ENCODE assay signal across 20 cellular contexts in genomic region chr12:15423629-15424028, GRCh38.
DNase-seq lines count a peak whose midpoint lies in the region; ATAC-seq, FAIRE-seq and TF ChIP-seq lines count a peak whose summit lies in the region.
"Had no signal": no experiment of that assay in that cellular context is flagged by ENCODE, and none has a peak within 500 bp of the region (broad histone marks: within the 10 kb centered on the region; RNA-seq: fewer than 3 reads in every experiment).

No MANE protein-coding gene starts in this region.

- no peak overlapping the region for H4K12ac ChIP-seq in trophoblast cell (ENCODE audit: low read depth, low read length)

- no peaks in the 10 kb centered on the region for H3K79me2 ChIP-seq in GM23338 (replicated peaks; ENCODE audit: insufficient read depth)
- H3K79me2 ChIP-seq in H1 (ENCODE audit: control insufficient read depth in 1 of 2, insufficient read depth in 2 of 2, low read length in 2 of 2) = no peaks in the 10 kb centered on the region
- no peaks in the 10 kb centered on the region for H3K79me2 ChIP-seq in trophoblast cell (ENCODE audit: control insufficient read depth, insufficient read depth, low read length, poor library complexity)

- no peak for TF ChIP-seq CTCF in GM23338 (conservative IDR thresholded peaks at IDR 0.05; ENCODE audit: low read depth in 2 of 2)
- TF ChIP-seq CTCF in H1 (IDR thresholded peaks at IDR 0.05; ENCODE audit: control extremely low read depth in 1 of 3, insufficient read depth in 1 of 3, low read depth in 1 of 3, low read length in 3 of 3) = no peak
- TF ChIP-seq CTCF in mucosa of descending colon (IDR thresholded peaks at IDR 0.05) = no peak

- H3K4me3 ChIP-seq in GM23338 = no peak overlapping the region
- H3K4me3 ChIP-seq in H1 (ENCODE audit: extremely low read depth in 1 of 4, insufficient read depth in 2 of 4, low read depth in 3 of 4, low read length in 4 of 4) = no peak overlapping the region
- no peak overlapping the region for H3K4me3 ChIP-seq in trophoblast cell (ENCODE audit: low read depth, low read length)
- no peak overlapping the region for H3K4me3 ChIP-seq in mucosa of descending colon
- H3K4me3 ChIP-seq: HAP-1, heart right ventricle, right lobe of liver, thyroid gland had no signal

- H3K18ac ChIP-seq in H1 (ENCODE audit: extremely low read depth, low read length) (no peak overlapping the region), trophoblast cell (ENCODE audit: low read length) (no peak overlapping the region)

- H3K9me2 ChIP-seq in GM23338 (ENCODE audit: insufficient read depth) = no peaks in the 10 kb centered on the region

- no peaks in the 10 kb centered on the region for H3K27me3 Mint-ChIP-seq in GM23338 (ENCODE audit: insufficient read depth, low read depth, poor library complexity)
- H3K27me3 Mint-ChIP-seq in stimulated activated memory B cell treated with anti-CD40 and anti-IgM and Interleukin-4, amounts not matched to agents 10 μg/mL and 1 μg/mL and 100 μg/mL, for 72 hours = peaks cover 13% of the 10 kb centered on the region

- H2BK5ac ChIP-seq in H1 (ENCODE audit: low read depth, low read length) (no peak overlapping the region), trophoblast cell (ENCODE audit: low read depth, low read length, poor library complexity) (no peak overlapping the region)

- H3K27ac Mint-ChIP-seq in GM23338 = peak overlapping the region; percentile 42
- no peak overlapping the region for H3K27ac Mint-ChIP-seq in stimulated activated memory B cell treated with anti-CD40 and anti-IgM and Interleukin-4, amounts not matched to agents 10 μg/mL and 1 μg/mL and 100 μg/mL, for 72 hours
- H3K27ac Mint-ChIP-seq: activated CD4-positive, alpha-beta memory T cell treated with anti-CD3 and anti-CD28 coated beads for 36 hours; activated naive CD8-positive, alpha-beta T cell treated with anti-CD3 and anti-CD28 coated beads, Interleukin-2, amount 50 U/mL, for 24 hours had no signal

- H3K9me3 Mint-ChIP-seq in GM23338 = no peaks in the 10 kb centered on the region
- no peaks in the 10 kb centered on the region for H3K9me3 Mint-ChIP-seq in stimulated activated memory B cell treated with anti-CD40 and anti-IgM and Interleukin-4, amounts not matched to agents 10 μg/mL and 1 μg/mL and 100 μg/mL, for 72 hours
- H3K9me3 Mint-ChIP-seq: activated CD4-positive, alpha-beta memory T cell treated with anti-CD3 and anti-CD28 coated beads for 36 hours; activated naive CD8-positive, alpha-beta T cell treated with anti-CD3 and anti-CD28 coated beads, Interleukin-2, amount 50 U/mL, for 24 hours had no signal

- H3K4ac ChIP-seq in H1 (replicated peaks; ENCODE audit: insufficient read length, low read depth, low read length) = no peak overlapping the region
- H3K4ac ChIP-seq in trophoblast cell (ENCODE audit: low read depth, low read length) = no peak overlapping the region

- no peak overlapping the region for H4K5ac ChIP-seq in H1 (ENCODE audit: insufficient read length, low read depth, low read length)

- no peak overlapping the region for H3K14ac ChIP-seq in H1 (ENCODE audit: insufficient read length)
- no peak overlapping the region for H3K14ac ChIP-seq in trophoblast cell (ENCODE audit: low read length)

- H3K23me2 ChIP-seq in H1 (ENCODE audit: low read depth, low read length) = no peaks in the 10 kb centered on the region

- H3K27ac ChIP-seq in GM23338 (ENCODE audit: low read depth) = no peak overlapping the region
- H3K27ac ChIP-seq in H1 (ENCODE audit: low read depth, low read length) = no peak overlapping the region
- no peak overlapping the region for H3K27ac ChIP-seq in trophoblast cell (ENCODE audit: low read depth, low read length)
- H3K27ac ChIP-seq: heart right ventricle, right lobe of liver, thyroid gland had no signal

- H2BK20ac ChIP-seq in H1 (ENCODE audit: low read length) = no peak overlapping the region

- TF ChIP-seq EP300 in H1 (IDR thresholded peaks at IDR 0.05; ENCODE audit: borderline replicate concordance in 1 of 2, low read depth in 2 of 2, low read length in 2 of 2) = no peak

- no peak overlapping the region for H2BK120ac ChIP-seq in H1 (replicated peaks; ENCODE audit: low read depth, low read length)
- no peak overlapping the region for H2BK120ac ChIP-seq in trophoblast cell (ENCODE audit: insufficient read depth, low read length, poor library complexity)

- H4K91ac ChIP-seq in H1 (replicated peaks; ENCODE audit: insufficient read length, low read length) = no peak overlapping the region
- no peak overlapping the region for H4K91ac ChIP-seq in trophoblast cell (ENCODE audit: low read depth, low read length)

- no peaks in the 10 kb centered on the region for H3K27me3 ChIP-seq in GM23338 (ENCODE audit: insufficient read depth)
- no peaks in the 10 kb centered on the region for H3K27me3 ChIP-seq in H1 (replicated peaks in 1 of 4; ENCODE audit: control insufficient read depth in 3 of 4, extremely low read depth in 1 of 4, insufficient read depth in 3 of 4, low read length in 3 of 4)
- H3K27me3 ChIP-seq in trophoblast cell (ENCODE audit: insufficient read depth, low read length) = no peaks in the 10 kb centered on the region
- H3K27me3 ChIP-seq: heart right ventricle, right lobe of liver, thyroid gland had no signal

- no peak for TF ChIP-seq POLR2A in H1 (IDR thresholded peaks at IDR 0.05; ENCODE audit: control extremely low read depth in 1 of 2, low read depth in 2 of 2, low read length in 2 of 2)

- no peak for FAIRE-seq in H1 (lab: Jason Lieb, UNC)
- FAIRE-seq: GM12892, TTC549 had no signal

- POLR2A ChIA-PET in H1 (lab: Charles Lee; ENCODE audit: partially characterized antibody) = no interaction called here

- H3F3A ChIP-seq in GM23338 (replicated peaks; ENCODE audit: low read depth) = no peaks in the 10 kb centered on the region

- H2BK15ac ChIP-seq in H1 (ENCODE audit: low read length) = no peak overlapping the region

- CTCF ChIA-PET in H1 (lab: Charles Lee; ENCODE audit: partially characterized antibody) = interaction anchor here (0.6 to 1.6 kb wide), 2 partner anchors 9 to 20 kb away, joined by 3 to 6 read pairs; no protein-coding TSS in a partner anchor

- ATAC-seq in GM23338 = no peak
- no peak for ATAC-seq in stimulated activated memory B cell treated with anti-CD40 and anti-IgM and Interleukin-4, amounts not matched to agents 10 μg/mL and 1 μg/mL and 100 μg/mL, for 72 hours
- no peak for ATAC-seq in mucosa of descending colon
- ATAC-seq: activated naive CD8-positive, alpha-beta T cell treated with anti-CD3 and anti-CD28 coated beads, Interleukin-2, amount 50 U/mL, for 24 hours; heart right ventricle; right lobe of liver had no signal

- no peak overlapping the region for H3K9ac ChIP-seq in H1 (replicated peaks in 1 of 4; ENCODE audit: extremely low read depth in 1 of 4, low read depth in 3 of 4, low read length in 3 of 4)
- no peak overlapping the region for H3K9ac ChIP-seq in trophoblast cell (ENCODE audit: low read length)

- intact Hi-C loops in mucosa of descending colon (cut with DNase I, micrococcal nuclease) = no loop called here

- H3K9me3 ChIP-seq in H1 (ENCODE audit: insufficient read depth in 2 of 2, low read depth in 1 of 2, low read length in 1 of 2) = no peaks in the 10 kb centered on the region
- no peaks in the 10 kb centered on the region for H3K9me3 ChIP-seq in trophoblast cell (ENCODE audit: insufficient read depth, low read depth, low read length)
- no peaks in the 10 kb centered on the region for H3K9me3 ChIP-seq in mucosa of descending colon
- H3K9me3 ChIP-seq: HAP-1, heart right ventricle, right lobe of liver, thyroid gland had no signal

- no peak overlapping the region for H4K8ac ChIP-seq in H1 (ENCODE audit: extremely low read depth, insufficient read depth, low read length)
- no peak overlapping the region for H4K8ac ChIP-seq in trophoblast cell (ENCODE audit: low read depth, low read length)

- H3K4me2 ChIP-seq in GM23338 = no peak overlapping the region
- no peak overlapping the region for H3K4me2 ChIP-seq in H1 (ENCODE audit: insufficient read depth in 1 of 2, low read depth in 2 of 2, low read length in 2 of 2)
- H3K4me2 ChIP-seq in trophoblast cell (ENCODE audit: low read length) = no peak overlapping the region

- DNase-seq in GM23338 (ENCODE audit: low spot score) (no peak), NCI-H69 (lab: John Stamatoyannopoulos, UW) (peak; percentile 80), H1 (ENCODE audit: low read depth in 1 of 2, low spot score in 2 of 2) (no peak), trophoblast cell (peak; percentile 6 to 28), NCI-H2171 treated with DMSO at 0.1 percent for 48 hours (lab: John Stamatoyannopoulos, UW) (no peak), mucosa of descending colon (no peak)
- DNase-seq: activated CD4-positive, alpha-beta memory T cell treated with anti-CD3 and anti-CD28 coated beads for 36 hours; activated naive CD8-positive, alpha-beta T cell treated with anti-CD3 and anti-CD28 coated beads, Interleukin-2, amount 50 U/mL, for 24 hours; activated T-cell treated with anti-CD3 and anti-CD28 coated beads, Interleukin-2, amount 50 U/mL, for 48 hours; cerebellar nuclear complex; heart right ventricle; midbrain; NCI-H1092; right lobe of liver; stimulated activated CD4-positive, alpha-beta T cell treated with anti-CD3 and anti-CD28 coated beads, Interleukin-4, amount 100 ng/mL, for 4 hours; thyroid gland had no signal

- H4K20me1 ChIP-seq in GM23338 (replicated peaks; ENCODE audit: insufficient read depth) = no peaks in the 10 kb centered on the region
- no peaks in the 10 kb centered on the region for H4K20me1 ChIP-seq in H1 (replicated peaks in 1 of 2; ENCODE audit: control insufficient read depth in 1 of 2, insufficient read depth in 2 of 2, low read length in 2 of 2)

- H3K4me1 Mint-ChIP-seq in GM23338 = peaks cover 26% of the 10 kb centered on the region
- no peaks in the 10 kb centered on the region for H3K4me1 Mint-ChIP-seq in stimulated activated memory B cell treated with anti-CD40 and anti-IgM and Interleukin-4, amounts not matched to agents 10 μg/mL and 1 μg/mL and 100 μg/mL, for 72 hours
- H3K4me1 Mint-ChIP-seq: activated naive CD8-positive, alpha-beta T cell treated with anti-CD3 and anti-CD28 coated beads, Interleukin-2, amount 50 U/mL, for 24 hours had no signal

- H3K56ac ChIP-seq in H1 (replicated peaks; ENCODE audit: insufficient read length, low read depth, low read length) = no peak overlapping the region

- H3K79me1 ChIP-seq in H1 (ENCODE audit: low read depth, low read length) (no peaks in the 10 kb centered on the region), trophoblast cell (ENCODE audit: low read length) (no peaks in the 10 kb centered on the region)

- no peak overlapping the region for H3K4me3 Mint-ChIP-seq in GM23338
- H3K4me3 Mint-ChIP-seq in stimulated activated memory B cell treated with anti-CD40 and anti-IgM and Interleukin-4, amounts not matched to agents 10 μg/mL and 1 μg/mL and 100 μg/mL, for 72 hours = no peak overlapping the region
- H3K4me3 Mint-ChIP-seq: activated CD4-positive, alpha-beta memory T cell treated with anti-CD3 and anti-CD28 coated beads for 36 hours; activated naive CD8-positive, alpha-beta T cell treated with anti-CD3 and anti-CD28 coated beads, Interleukin-2, amount 50 U/mL, for 24 hours had no signal

- TF ChIP-seq RAD21 in H1 (IDR thresholded peaks at IDR 0.05 in 1 of 2, conservative IDR thresholded peaks at IDR 0.05 in 1 of 2; ENCODE audit: low read depth in 2 of 2, low read length in 2 of 2) = no peak

- H3K36me3 Mint-ChIP-seq in GM23338 (ENCODE audit: low read depth) = no peaks in the 10 kb centered on the region
- H3K36me3 Mint-ChIP-seq in stimulated activated memory B cell treated with anti-CD40 and anti-IgM and Interleukin-4, amounts not matched to agents 10 μg/mL and 1 μg/mL and 100 μg/mL, for 72 hours = no peaks in the 10 kb centered on the region
- H3K36me3 Mint-ChIP-seq: activated CD4-positive, alpha-beta memory T cell treated with anti-CD3 and anti-CD28 coated beads for 36 hours had no signal

- no peaks in the 10 kb centered on the region for H3K36me3 ChIP-seq in GM23338 (ENCODE audit: insufficient read depth)
- H3K36me3 ChIP-seq in H1 (ENCODE audit: control insufficient read depth in 2 of 4, insufficient read depth in 4 of 4, low read length in 3 of 4) = no peaks in the 10 kb centered on the region
- H3K36me3 ChIP-seq in trophoblast cell (ENCODE audit: control insufficient read depth in 1 of 2, insufficient read depth in 2 of 2, low read length in 2 of 2) = no peaks in the 10 kb centered on the region
- H3K36me3 ChIP-seq in mucosa of descending colon (ENCODE audit: low read depth) = no peaks in the 10 kb centered on the region
- H3K36me3 ChIP-seq: HAP-1, heart right ventricle, right lobe of liver, thyroid gland had no signal

- H3K23ac ChIP-seq in H1 (ENCODE audit: insufficient read length) (no peak overlapping the region), trophoblast cell (ENCODE audit: low read length) (no peak overlapping the region)

- H2AFZ ChIP-seq in GM23338 (no peak overlapping the region), H1 (ENCODE audit: low read length) (no peak overlapping the region), trophoblast cell (ENCODE audit: insufficient read depth, low read length, poor library complexity) (no peak overlapping the region)

- no peak overlapping the region for H2AK5ac ChIP-seq in H1 (ENCODE audit: low read depth, low read length)
- no peak overlapping the region for H2AK5ac ChIP-seq in trophoblast cell (ENCODE audit: low read length)

- WGBS in H1 (ENCODE audit: extremely low coverage in 1 of 2, insufficient coverage in 1 of 2, insufficient read length in 1 of 2, insufficient replicate concordance in 2 of 2, low coverage in 1 of 2, low lambda C conversion rate in 2 of 2, missing lambda C conversion rate in 1 of 2), 2 experiments = 90% methylated on average over 2 of the region's 2 CpGs; no CpG with 5 or more reads in 1 of the 2 experiments
- no CpG with 5 or more reads among the region's 2 CpGs for WGBS in trophoblast cell (ENCODE audit: extremely low coverage, insufficient coverage, insufficient read length)

- no peak overlapping the region for H2BK12ac ChIP-seq in H1 (ENCODE audit: low read depth, low read length)
- H2BK12ac ChIP-seq in trophoblast cell (ENCODE audit: low read length) = no peak overlapping the region

- peaks cover 16% of the 10 kb centered on the region for H3K4me1 ChIP-seq in GM23338 (ENCODE audit: insufficient read depth)
- peaks cover 0 to 3% (median under 1%) of the 10 kb centered on the region in 4 experiments; a peak in 1 of 7 replicates for H3K4me1 ChIP-seq in H1 (replicated peaks in 1 of 4; ENCODE audit: control insufficient read depth in 3 of 4, insufficient read depth in 4 of 4, low read length in 3 of 4)
- no peaks in the 10 kb centered on the region for H3K4me1 ChIP-seq in trophoblast cell (ENCODE audit: control insufficient read depth in 1 of 2, insufficient read depth in 2 of 2, low read length in 2 of 2)
- no peaks in the 10 kb centered on the region for H3K4me1 ChIP-seq in mucosa of descending colon (ENCODE audit: low read depth)
- H3K4me1 ChIP-seq: HAP-1, heart right ventricle, right lobe of liver, thyroid gland had no signal

Comparison
In these comparisons a context has a peak if more than half of its experiments do, and no peak if none do; other contexts are left out.
1. DNase-seq: peak in NCI-H69 (single experiment) and trophoblast cell (2 of 2); none in GM23338 (single experiment), H1 (0 of 2), NCI-H2171 treated with DMSO at 0.1 percent for 48 hours (single experiment) and mucosa of descending colon (0 of 3).